8 cellular contexts compared by ENCODE assay signal in the genomic region with DNA sequence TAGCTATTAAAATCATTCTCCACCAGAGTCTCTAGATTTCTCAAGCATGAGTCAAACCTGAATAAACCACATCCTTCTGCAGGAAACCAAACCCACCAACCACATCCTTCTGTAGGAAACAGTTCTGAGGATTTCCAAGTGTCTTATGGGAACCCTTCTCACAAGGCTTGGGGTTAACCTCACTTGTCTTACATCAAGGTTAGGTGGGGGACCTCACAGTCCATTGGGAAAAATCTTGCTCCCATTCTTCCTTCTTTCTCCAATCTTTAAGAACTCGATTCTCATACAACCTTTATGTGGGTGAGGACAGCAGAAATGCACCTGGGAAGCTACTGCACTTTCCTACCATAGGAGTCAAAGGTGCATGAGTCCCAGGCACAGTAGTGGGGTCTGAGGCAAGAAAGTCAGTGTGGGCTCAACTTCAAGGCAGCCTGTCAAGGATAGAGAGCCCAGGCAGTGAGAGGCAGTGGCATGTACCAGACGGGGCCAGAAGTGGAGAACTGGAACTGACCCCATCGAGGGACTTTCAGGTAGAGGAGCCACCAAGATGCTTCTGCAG.
DNase-seq lines count a peak whose midpoint lies in the region; ATAC-seq, FAIRE-seq and TF ChIP-seq lines count a peak whose summit lies in the region.

No MANE protein-coding gene starts in this region.

- H3K27me3 ChIP-seq in breast epithelium (no peaks in the 10 kb centered on the region), bronchial epithelial cell (ENCODE audit: control insufficient read depth, insufficient read depth, low read length) (no peaks in the 10 kb centered on the region)

- peak; percentile 93 for ATAC-seq in HG03066 (IDR thresholded peaks at IDR 0.05; ENCODE audit: low read depth, unreplicated experiment)

- no TSS peak for BruUV-seq in MCF 10A (replicated peaks; lab: Mats Ljungman, UMichigan)

- no peaks in the 10 kb centered on the region for H3K9me3 Mint-ChIP-seq in MCF 10A (ENCODE audit: unreplicated experiment)

- H3K27ac ChIP-seq in breast epithelium = no peak overlapping the region

- no peaks in the 10 kb centered on the region for H3K9me3 ChIP-seq in breast epithelium

- no peaks in the 10 kb centered on the region for H3K4me1 ChIP-seq in breast epithelium

- TF ChIP-seq POLR2A in breast epithelium (IDR thresholded peaks at IDR 0.05) = no peak

- TF ChIP-seq CTCF in MCF 10A (IDR thresholded peaks at IDR 0.05; ENCODE audit: unreplicated experiment) = no peak
- TF ChIP-seq CTCF in breast epithelium (IDR thresholded peaks at IDR 0.05) = no peak
- no peak for TF ChIP-seq CTCF in bronchial epithelial cell (IDR thresholded peaks at IDR 0.05; ENCODE audit: insufficient read depth, low read length, severe bottlenecking)

- no peaks in the 10 kb centered on the region for H3K36me3 Mint-ChIP-seq in MCF 10A (ENCODE audit: insufficient read depth, unreplicated experiment)

- H3K4me1 Mint-ChIP-seq in MCF 10A (ENCODE audit: insufficient read depth, unreplicated experiment) = peaks cover 17% of the 10 kb centered on the region

- H3K4me3 ChIP-seq in breast epithelium = no peak overlapping the region
- H3K4me3 ChIP-seq in bronchial epithelial cell (ENCODE audit: low read depth, low read length) = no peak overlapping the region

- peak; percentile 47 for FAIRE-seq in bronchial epithelial cell (lab: Jason Lieb, UNC)

- peak overlapping the region; percentile 27 for H3K27ac Mint-ChIP-seq in MCF 10A (ENCODE audit: low read depth, unreplicated experiment)

- no peak overlapping the region for H3K4me3 Mint-ChIP-seq in MCF 10A (ENCODE audit: unreplicated experiment)

- DNase-seq in MCF 10A (ENCODE audit: unreplicated experiment) = peak; percentile 76
- no peak for DNase-seq in breast epithelium (ENCODE audit: low spot score in 2 of 2)
- peak; percentile 30 to 81 for DNase-seq in SW 1271 (lab: John Stamatoyannopoulos, UW)
- DNase-seq in bronchial epithelial cell (ENCODE audit: low read depth) = peak; percentile 85
- DNase-seq in stimulated activated CD4-positive, alpha-beta T cell treated with anti-CD3 and anti-CD28 coated beads, TNF-alpha, amount 100 ng/mL, for 24 hours (ENCODE audit: low read depth in 3 of 3) = peak in 2 of 3 experiments; percentile 21 to 31
- DNase-seq in anterior cingulate cortex (lab: John Stamatoyannopoulos, UW) = no peak
- DNase-seq in islet precursor cell = no peak

- no peaks in the 10 kb centered on the region for H3K36me3 ChIP-seq in breast epithelium
- no peaks in the 10 kb centered on the region for H3K36me3 ChIP-seq in bronchial epithelial cell (ENCODE audit: control insufficient read depth, insufficient read depth, low read length)

- no peaks in the 10 kb centered on the region for H3K27me3 Mint-ChIP-seq in MCF 10A (ENCODE audit: insufficient read depth, unreplicated experiment)

- POLR2A ChIA-PET in MCF 10A (lab: Yijun Ruan, JAX) = no interaction called here

- intact Hi-C loops in MCF 10A (cut with micrococcal nuclease) (no loop called here), breast epithelium (cut with DNase I; ENCODE audit: low total_unique reads) (no loop called here)

- CTCF ChIA-PET in MCF 10A (lab: Yijun Ruan, JAX) = interaction anchor here (1.3 to 1.4 kb wide), 2 partner anchors 71 to 241 kb away, joined by 3 to 6 read pairs; no protein-coding TSS in a partner anchor

Comparison
In these comparisons a context has a peak if more than half of its experiments do, and no peak if none do; other contexts are left out.
1. DNase-seq: peak in MCF 10A (single experiment), SW 1271 (2 of 2), bronchial epithelial cell (single experiment) and stimulated activated CD4-positive, alpha-beta T cell treated with anti-CD3 and anti-CD28 coated beads, TNF-alpha, amount 100 ng/mL, for 24 hours (2 of 3); none in breast epithelium (0 of 2), anterior cingulate cortex (0 of 58) and islet precursor cell (single experiment).